In the genomic region with DNA sequence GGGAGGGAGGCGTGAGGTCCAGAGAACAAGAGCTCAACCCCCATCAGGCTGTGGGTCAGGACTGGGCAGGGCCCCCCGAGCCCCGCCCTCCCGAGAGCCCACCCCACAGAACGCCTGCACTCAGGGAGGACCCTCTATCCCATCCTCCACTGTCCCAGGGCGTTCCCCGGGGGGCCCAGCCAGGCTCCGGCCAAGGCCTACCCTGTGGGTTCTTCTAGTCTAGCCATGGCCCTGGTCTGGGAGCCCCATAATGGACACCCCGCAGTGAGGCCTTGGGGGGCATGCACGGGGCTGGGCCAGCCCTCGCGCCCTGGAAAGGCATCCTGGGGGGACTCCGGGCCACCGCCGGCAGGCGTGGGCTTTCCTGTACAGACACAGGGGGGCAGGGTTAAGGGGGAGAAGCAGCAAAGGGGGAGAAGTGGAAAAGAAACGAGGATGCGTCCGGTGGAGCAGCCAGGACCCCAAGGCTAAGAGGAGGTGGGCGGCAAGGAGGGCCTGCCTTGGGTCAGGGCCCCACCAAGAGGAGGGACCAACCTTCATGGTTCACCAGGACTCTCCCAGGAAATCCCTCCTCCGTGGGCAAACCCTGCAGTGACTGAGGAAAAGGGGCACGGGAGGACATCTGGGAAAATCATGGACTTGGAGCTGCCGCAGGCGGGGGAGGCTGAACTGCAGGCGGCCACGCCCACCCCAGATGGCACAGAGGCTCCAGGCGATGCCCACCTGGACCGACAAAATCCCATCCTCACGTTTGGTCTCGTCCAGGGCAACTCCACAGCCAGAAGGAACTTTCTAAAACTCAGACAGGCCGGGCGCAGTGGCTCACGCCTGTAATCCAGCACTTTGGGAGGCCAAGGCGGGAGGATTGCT, we compare ENCODE assay signal across 18 cellular contexts. TPM values are rescaled to one million over a fixed set of nuclear protein-coding genes. Genes with fewer than 3 reads are reported as not detected.
DNase-seq lines count a peak whose midpoint lies in the region; ATAC-seq and TF ChIP-seq lines count a peak whose summit lies in the region.
"Had no signal": no experiment of that assay in that cellular context is flagged by ENCODE, and none has a peak within 500 bp of the region (broad histone marks: within the 10 kb centered on the region; RNA-seq: fewer than 3 reads in every experiment).

No MANE protein-coding gene starts in this region.

- H3K4me3 Mint-ChIP-seq in glutamatergic neuron (ENCODE audit: unreplicated experiment), result no peak overlapping the region
- H3K4me3 Mint-ChIP-seq: H9 had no signal

- H3K27ac Mint-ChIP-seq in glutamatergic neuron (ENCODE audit: unreplicated experiment), result no peak overlapping the region

- H3K4me3 ChIP-seq in right atrium auricular region (no peak overlapping the region), left lung (no peak overlapping the region)
- H3K4me3 ChIP-seq: GM23248, SJSA1 had no signal

- no peaks in the 10 kb centered on the region for H3K4me1 Mint-ChIP-seq in glutamatergic neuron (ENCODE audit: low read depth, unreplicated experiment)

- ATAC-seq in Right ventricle myocardium superior (ENCODE audit: poor library complexity), result no peak
- no peak for ATAC-seq in left lung
- ATAC-seq in GM18909 (IDR thresholded peaks at IDR 0.05; ENCODE audit: poor library complexity, unreplicated experiment), result no peak
- no peak for ATAC-seq in HG02981 (IDR thresholded peaks at IDR 0.05; ENCODE audit: unreplicated experiment)
- ATAC-seq: Panc1 had no signal

- DNase-seq in Right ventricle myocardium superior (peak; percentile 25), right atrium auricular region (ENCODE audit: low spot score) (no peak), glutamatergic neuron (peak; percentile 12), left lung (peak; percentile 19 to 59), NCI-H187 treated with DMSO at 0.1 percent for 48 hours (lab: John Stamatoyannopoulos, UW) (no peak)
- DNase-seq: DMS79 treated with DMSO at 0.1 percent for 48 hours, GM23248, H9, Kasumi-1, NCI-H1694 treated with DMSO at 0.1 percent for 48 hours, NCI-H510A, NCI-H774 had no signal

- intact Hi-C loops in Right ventricle myocardium superior (cut with DNase I), result no loop called here
- intact Hi-C loops in left lung (cut with DNase I), result no loop called here

- no peaks in the 10 kb centered on the region for H3K9me3 ChIP-seq in right atrium auricular region
- no peaks in the 10 kb centered on the region for H3K9me3 ChIP-seq in left lung
- H3K9me3 ChIP-seq: SJSA1 had no signal

- H3K27me3 Mint-ChIP-seq in glutamatergic neuron (ENCODE audit: unreplicated experiment), result peaks cover 2% of the 10 kb centered on the region

- TF ChIP-seq CTCF in right atrium auricular region (IDR thresholded peaks at IDR 0.05) (no peak), glutamatergic neuron (IDR thresholded peaks at IDR 0.05; ENCODE audit: partially characterized antibody, unreplicated experiment) (no peak), left lung (IDR thresholded peaks at IDR 0.05) (no peak)

- H3K27me3 ChIP-seq in right atrium auricular region (no peaks in the 10 kb centered on the region), left lung (no peaks in the 10 kb centered on the region)
- H3K27me3 ChIP-seq: SJSA1 had no signal

- peaks cover 0 to 12% of the 10 kb centered on the region in 2 donors for H3K4me1 ChIP-seq in right atrium auricular region
- H3K4me1 ChIP-seq in left lung, result no peaks in the 10 kb centered on the region

- no peaks in the 10 kb centered on the region for H3K36me3 Mint-ChIP-seq in glutamatergic neuron (ENCODE audit: unreplicated experiment)

- H3K27ac ChIP-seq in right atrium auricular region (no peak overlapping the region), left lung (no peak overlapping the region)
- H3K27ac ChIP-seq: GM23248, SJSA1 had no signal

- peaks cover 9% of the 10 kb centered on the region for H3K9me3 Mint-ChIP-seq in glutamatergic neuron (ENCODE audit: unreplicated experiment)

- H3K36me3 ChIP-seq in right atrium auricular region (no peaks in the 10 kb centered on the region), left lung (no peaks in the 10 kb centered on the region)
- H3K36me3 ChIP-seq: SJSA1 had no signal

RNA-seq across cellular contexts. Expression of gene CROCC2, which starts 2.7 kb away (rescaled TPM):
- not detected for total RNA-seq in Right ventricle myocardium superior
- not detected for total RNA-seq in right atrium auricular region
- not detected for total RNA-seq in glutamatergic neuron (ENCODE audit: unreplicated experiment)
- total RNA-seq in left lung, result 1 to 10 TPM in 1 of 2 donors, under 1 TPM in 1; 0.32 to 2.3 TPM
- total RNA-seq: H9; MCF 10A; SJSA1; T-helper 1 cell treated with Interleukin-12 subunit alpha and Interleukin-12 subunit beta and Interleukin-4 antibody, amounts not matched to agents 30 ng/mL and 1 ng/mL, for 36 hours had no signal

RNA-seq across cellular contexts. Expression of gene MAB21L4, which starts 7.5 kb away (rescaled TPM):
- total RNA-seq in Right ventricle myocardium superior (not detected), right atrium auricular region (under 1 TPM in 1 of 2 donors, not detected in 1; 0.31 TPM), glutamatergic neuron (ENCODE audit: unreplicated experiment) (not detected), left lung (10 to 100 TPM; 20.6 to 35.7 TPM)
- total RNA-seq: GM23248; MCF 10A; T-helper 1 cell treated with Interleukin-12 subunit alpha and Interleukin-12 subunit beta and Interleukin-4 antibody, amounts not matched to agents 30 ng/mL and 1 ng/mL, for 36 hours had no signal

RNA-seq across cellular contexts. Expression of gene AGXT, which starts 34.8 kb away (rescaled TPM):
- total RNA-seq in Right ventricle myocardium superior, result not detected
- not detected for total RNA-seq in right atrium auricular region
- total RNA-seq in glutamatergic neuron (ENCODE audit: unreplicated experiment), result not detected
- total RNA-seq in left lung, result not detected
- total RNA-seq: GM23248; H9; MCF 10A; T-helper 1 cell treated with Interleukin-12 subunit alpha and Interleukin-12 subunit beta and Interleukin-4 antibody, amounts not matched to agents 30 ng/mL and 1 ng/mL, for 36 hours had no signal

Comparison
In these comparisons a context has a peak if more than half of its experiments do, and no peak if none do; other contexts are left out.
1. DNase-seq: peak in Right ventricle myocardium superior (single experiment), glutamatergic neuron (single experiment) and left lung (2 of 2); none in right atrium auricular region (single experiment) and NCI-H187 treated with DMSO at 0.1 percent for 48 hours (single experiment).
2. RNA of gene MAB21L4, which starts 7.5 kb away (total RNA-seq): 20.6 to 35.7 TPM in left lung; 0.31 TPM in right atrium auricular region, not detected in Right ventricle myocardium superior (single experiment) and not detected in glutamatergic neuron (single experiment); every median in the first group is over 10 times any median in the second.